8 cellular contexts compared by ENCODE assay signal in the genomic region with DNA sequence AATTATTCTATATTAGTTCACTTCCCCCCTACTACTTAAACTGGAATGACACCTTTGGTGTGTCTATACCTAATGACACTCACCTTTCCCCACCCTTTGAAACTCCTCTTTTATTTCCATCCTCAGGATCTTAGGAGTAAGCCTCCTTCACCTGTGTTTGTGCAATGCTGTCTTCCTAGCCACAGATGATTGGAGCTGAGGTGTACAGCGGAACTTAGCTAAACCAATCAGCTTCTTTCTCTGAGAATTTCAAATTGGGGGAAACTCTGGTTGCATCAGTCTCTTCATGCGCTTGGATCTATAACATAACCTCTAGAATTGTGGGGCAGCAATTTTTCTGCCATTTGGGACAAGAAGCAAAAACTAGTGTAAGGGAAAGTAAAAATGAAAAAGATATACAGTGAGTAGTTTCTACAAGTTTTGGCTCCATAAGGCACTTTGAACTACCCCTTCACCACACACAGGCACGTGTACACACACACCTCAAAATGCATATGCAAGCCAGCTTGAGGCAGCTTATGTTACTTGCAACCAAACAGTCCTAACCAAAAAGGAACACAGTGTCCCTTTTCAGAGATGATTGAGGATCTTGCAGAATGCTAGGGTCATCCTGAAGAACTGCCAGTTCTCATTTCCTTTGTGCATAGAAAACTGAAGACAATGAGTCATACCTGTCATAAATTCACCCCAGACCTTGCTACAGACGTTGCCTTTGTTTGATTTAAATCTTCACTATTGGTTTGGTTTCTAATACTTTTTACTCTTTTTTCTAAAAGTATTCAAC. TPM values are rescaled to one million over a fixed set of nuclear protein-coding genes. Genes with fewer than 3 reads are reported as not detected.
DNase-seq lines count a peak whose midpoint lies in the region; TF ChIP-seq lines count a peak whose summit lies in the region.

No MANE protein-coding gene starts in this region.

- CTCF ChIA-PET in GM10248 (lab: Yijun Ruan, JAX), result interaction anchor here (2.1 kb wide), 1 partner anchor 11 kb away, joined by 5 read pairs; no protein-coding TSS in a partner anchor

- TF ChIP-seq CTCF in GM10248 (IDR thresholded peaks at IDR 0.05; ENCODE audit: control extremely low read depth, extremely low read depth, low read depth, missing control alignments) (no peak), glutamatergic neuron (IDR thresholded peaks at IDR 0.05; ENCODE audit: partially characterized antibody, unreplicated experiment) (no peak)

- H3K27me3 Mint-ChIP-seq in glutamatergic neuron (ENCODE audit: unreplicated experiment), result no peaks in the 10 kb centered on the region

- no peak overlapping the region for H3K4me3 Mint-ChIP-seq in glutamatergic neuron (ENCODE audit: unreplicated experiment)

- H3K36me3 Mint-ChIP-seq in glutamatergic neuron (ENCODE audit: unreplicated experiment), result peaks cover 17% of the 10 kb centered on the region

- no peaks in the 10 kb centered on the region for H3K9me3 Mint-ChIP-seq in glutamatergic neuron (ENCODE audit: unreplicated experiment)

- DNase-seq in GM10248 (ENCODE audit: extremely low spot score) (peak; percentile 50), HCEC 1CT (peak; percentile 78), NCI-H69 (lab: John Stamatoyannopoulos, UW) (peak; percentile 54), foreskin melanocyte (peak; percentile 67), NCI-H1105 (lab: John Stamatoyannopoulos, UW) (no peak), glutamatergic neuron (no peak), NCI-H446 (lab: John Stamatoyannopoulos, UW) (no peak), NK-92 (lab: John Stamatoyannopoulos, UW; ENCODE audit: unreplicated experiment) (no peak)

- POLR2A ChIA-PET in GM10248 (lab: Yijun Ruan, JAX), result no interaction called here

- no peaks in the 10 kb centered on the region for H3K4me1 Mint-ChIP-seq in glutamatergic neuron (ENCODE audit: low read depth, unreplicated experiment)

- H3K27ac Mint-ChIP-seq in glutamatergic neuron (ENCODE audit: unreplicated experiment), result no peak overlapping the region

RNA-seq across cellular contexts. Expression of a gene that starts 36.0 kb away (rescaled TPM):
- 59.9 TPM for total RNA-seq in glutamatergic neuron (ENCODE audit: unreplicated experiment)

Comparison
In these comparisons a context has a peak if more than half of its experiments do, and no peak if none do; other contexts are left out.
1. DNase-seq: peak in GM10248 (single experiment), HCEC 1CT (single experiment), NCI-H69 (single experiment) and foreskin melanocyte (single experiment); none in NCI-H1105 (single experiment), glutamatergic neuron (single experiment), NCI-H446 (0 of 2) and NK-92 (single experiment).